ENCODE assay signal across 26 cellular contexts in genomic region chr7:144908943-144909556, GRCh38.
DNase-seq lines count a peak whose midpoint lies in the region; ATAC-seq, FAIRE-seq and TF ChIP-seq lines count a peak whose summit lies in the region.
"Had no signal": no experiment of that assay in that cellular context is flagged by ENCODE, and none has a peak within 500 bp of the region (broad histone marks: within the 10 kb centered on the region; RNA-seq: fewer than 3 reads in every experiment).

No MANE protein-coding gene starts in this region.

- H3K4me2 ChIP-seq in H1 (ENCODE audit: insufficient read depth in 1 of 2, low read depth in 2 of 2, low read length in 2 of 2): no peak overlapping the region

- peak; percentile 31 for ATAC-seq in GM19395 (IDR thresholded peaks at IDR 0.05; ENCODE audit: unreplicated experiment)
- peak; percentile 23 for ATAC-seq in HG03342 (IDR thresholded peaks at IDR 0.05; ENCODE audit: unreplicated experiment)
- no peak for ATAC-seq in GM21423 (IDR thresholded peaks at IDR 0.05; ENCODE audit: unreplicated experiment)
- ATAC-seq: heart left ventricle; left lung; naive thymus-derived CD4-positive, alpha-beta T cell; stimulated activated naive B cell treated with anti-CD40 and anti-IgM and Interleukin-4, amounts not matched to agents 10 μg/mL and 1 μg/mL and 100 μg/mL, for 72 hours had no signal

- H2AFZ ChIP-seq in H1 (ENCODE audit: low read length): peak overlapping the region; percentile 7; the same call in 1 of the 2 replicates

- FAIRE-seq in H1 (lab: Jason Lieb, UNC): no peak
- FAIRE-seq in D721Med (lab: Jason Lieb, UNC): no peak
- FAIRE-seq: GM12891 had no signal

- no peaks in the 10 kb centered on the region for H3K23me2 ChIP-seq in H1 (ENCODE audit: low read depth, low read length)

- no peak overlapping the region for H4K91ac ChIP-seq in H1 (replicated peaks; ENCODE audit: insufficient read length, low read length)

- no peak overlapping the region for H2BK120ac ChIP-seq in H1 (replicated peaks; ENCODE audit: low read depth, low read length)

- no peak overlapping the region for H3K56ac ChIP-seq in H1 (replicated peaks; ENCODE audit: insufficient read length, low read depth, low read length)

- no peak overlapping the region for H3K4me3 ChIP-seq in H1 (ENCODE audit: extremely low read depth in 1 of 4, insufficient read depth in 2 of 4, low read depth in 3 of 4, low read length in 4 of 4)
- H3K4me3 ChIP-seq: heart left ventricle, left lung, suprapubic skin, vagina had no signal

- H3K4me1 ChIP-seq in H1 (replicated peaks in 1 of 4; ENCODE audit: control insufficient read depth in 3 of 4, insufficient read depth in 4 of 4, low read length in 3 of 4): peaks cover 0 to 4% (median under 1%) of the 10 kb centered on the region in 4 experiments; a peak in 2 of 7 replicates
- H3K4me1 ChIP-seq: heart left ventricle, left lung, suprapubic skin, vagina had no signal

- 83% methylated on average over 4 of the region's 4 CpGs; no CpG with 5 or more reads in 1 of the 2 experiments for WGBS in H1 (ENCODE audit: extremely low coverage in 1 of 2, insufficient coverage in 1 of 2, insufficient read length in 1 of 2, insufficient replicate concordance in 2 of 2, low coverage in 1 of 2, low lambda C conversion rate in 2 of 2, missing lambda C conversion rate in 1 of 2), 2 experiments

- no peak overlapping the region for H2BK15ac ChIP-seq in H1 (ENCODE audit: low read length)

- H4K5ac ChIP-seq in H1 (ENCODE audit: insufficient read length, low read depth, low read length): no peak overlapping the region

- DNase-seq in H1 (ENCODE audit: low read depth in 1 of 2, low spot score in 2 of 2) (no peak), retina (peak; percentile 9), OCI-M1 (lab: John Stamatoyannopoulos, UW) (no peak), NCI-H2107 treated with DMSO at 0.1 percent for 48 hours (lab: John Stamatoyannopoulos, UW; ENCODE audit: unreplicated experiment) (no peak), D721Med (ENCODE audit: insufficient read length, low spot score) (no peak)
- DNase-seq: activated CD8-positive, alpha-beta memory T cell treated with anti-CD3 and anti-CD28 coated beads for 24 hours; activated gamma-delta T cell; activated T-cell treated with anti-CD3 and anti-CD28 coated beads, Interleukin-2, amount 50 U/mL, for 1 hour; C1 segment of cervical spinal cord; foreskin fibroblast; GOT3; heart left ventricle; left lung; naive thymus-derived CD4-positive, alpha-beta T cell; NCI-H1092; NCI-H2081 treated with DMSO at 0.1 percent for 48 hours; NCI-H510A; stimulated activated CD4-positive, alpha-beta T cell treated with anti-CD3 and anti-CD28 coated beads, Interleukin-4, amount 100 ng/mL, for 1 hour; stimulated activated naive B cell treated with anti-CD40 and anti-IgM and Interleukin-4, amounts not matched to agents 10 μg/mL and 1 μg/mL and 100 μg/mL, for 72 hours had no signal

- no peak overlapping the region for H2BK5ac ChIP-seq in H1 (ENCODE audit: low read depth, low read length)

- H3K4ac ChIP-seq in H1 (replicated peaks; ENCODE audit: insufficient read length, low read depth, low read length): no peak overlapping the region

- H4K8ac ChIP-seq in H1 (ENCODE audit: extremely low read depth, insufficient read depth, low read length): no peak overlapping the region

- no peak overlapping the region for H3K27ac ChIP-seq in H1 (ENCODE audit: low read depth, low read length)
- H3K27ac ChIP-seq: heart left ventricle, HL-60, left lung, suprapubic skin, vagina had no signal

- H3K79me1 ChIP-seq in H1 (ENCODE audit: low read depth, low read length): no peaks in the 10 kb centered on the region

- H4K20me1 ChIP-seq in H1 (replicated peaks in 1 of 2; ENCODE audit: control insufficient read depth in 1 of 2, insufficient read depth in 2 of 2, low read length in 2 of 2): no peaks in the 10 kb centered on the region

- H2BK20ac ChIP-seq in H1 (ENCODE audit: low read length): no peak overlapping the region

- no peak overlapping the region for H3K18ac ChIP-seq in H1 (ENCODE audit: extremely low read depth, low read length)

- TF ChIP-seq EP300 in H1 (IDR thresholded peaks at IDR 0.05; ENCODE audit: borderline replicate concordance in 1 of 2, low read depth in 2 of 2, low read length in 2 of 2): no peak

- no peak for TF ChIP-seq POLR2A in H1 (IDR thresholded peaks at IDR 0.05; ENCODE audit: control extremely low read depth in 1 of 2, low read depth in 2 of 2, low read length in 2 of 2)

- no peaks in the 10 kb centered on the region for H3K9me3 ChIP-seq in H1 (ENCODE audit: insufficient read depth in 2 of 2, low read depth in 1 of 2, low read length in 1 of 2)
- H3K9me3 ChIP-seq: heart left ventricle, left lung, suprapubic skin, vagina had no signal

- H2AK5ac ChIP-seq in H1 (ENCODE audit: low read depth, low read length): no peak overlapping the region

- CTCF ChIA-PET in H1 (lab: Charles Lee; ENCODE audit: partially characterized antibody): interaction anchor here (0.6 to 1.3 kb wide), 2 partner anchors 17 to 1022 kb away, joined by 3 to 4 read pairs; no protein-coding TSS in a partner anchor

- H3K14ac ChIP-seq in H1 (ENCODE audit: insufficient read length): no peak overlapping the region

- H3K27me3 ChIP-seq in H1 (replicated peaks in 1 of 4; ENCODE audit: control insufficient read depth in 3 of 4, extremely low read depth in 1 of 4, insufficient read depth in 3 of 4, low read length in 3 of 4): no peaks in the 10 kb centered on the region
- H3K27me3 ChIP-seq: left lung, suprapubic skin, vagina had no signal

- POLR2A ChIA-PET in H1 (lab: Charles Lee; ENCODE audit: partially characterized antibody): no interaction called here

- H3K36me3 ChIP-seq in H1 (ENCODE audit: control insufficient read depth in 2 of 4, insufficient read depth in 4 of 4, low read length in 3 of 4): no peaks in the 10 kb centered on the region
- H3K36me3 ChIP-seq: heart left ventricle, left lung, suprapubic skin, vagina had no signal

- no peak for TF ChIP-seq CTCF in H1 (IDR thresholded peaks at IDR 0.05; ENCODE audit: control extremely low read depth in 1 of 3, insufficient read depth in 1 of 3, low read depth in 1 of 3, low read length in 3 of 3)
- TF ChIP-seq CTCF in D721Med (IDR thresholded peaks at IDR 0.05; ENCODE audit: insufficient read depth, missing control alignments): no peak

- H3K23ac ChIP-seq in H1 (ENCODE audit: insufficient read length): no peak overlapping the region

- H3K9ac ChIP-seq in H1 (replicated peaks in 1 of 4; ENCODE audit: extremely low read depth in 1 of 4, low read depth in 3 of 4, low read length in 3 of 4): no peak overlapping the region

- TF ChIP-seq RAD21 in H1 (IDR thresholded peaks at IDR 0.05 in 1 of 2, conservative IDR thresholded peaks at IDR 0.05 in 1 of 2; ENCODE audit: low read depth in 2 of 2, low read length in 2 of 2): no peak

- H2BK12ac ChIP-seq in H1 (ENCODE audit: low read depth, low read length): no peak overlapping the region

- no peaks in the 10 kb centered on the region for H3K79me2 ChIP-seq in H1 (ENCODE audit: control insufficient read depth in 1 of 2, insufficient read depth in 2 of 2, low read length in 2 of 2)

TF ChIP-seq in H1, 55 proteins besides CTCF, POLR2A, EP300 and RAD21:
- TF ChIP-seq BACH1 (IDR thresholded peaks at IDR 0.05; ENCODE audit: low read length) (no peak), JUND (IDR thresholded peaks at IDR 0.05; ENCODE audit: low read length) (no peak), TCF12 (IDR thresholded peaks at IDR 0.05; ENCODE audit: low read depth, low read length) (no peak), CHD1 (IDR thresholded peaks at IDR 0.05; ENCODE audit: low read depth, low read length) (no peak), SIN3A (conservative IDR thresholded peaks at IDR 0.05 in 1 of 2, IDR thresholded peaks at IDR 0.05 in 1 of 2; ENCODE audit: low read depth in 1 of 2, low read length in 2 of 2) (no peak), CREB1 (IDR thresholded peaks at IDR 0.05) (no peak), HDAC2 (IDR thresholded peaks at IDR 0.05; ENCODE audit: borderline replicate concordance in 1 of 2, low read depth in 2 of 2, low read length in 2 of 2) (no peak), GABPA (IDR thresholded peaks at IDR 0.05; ENCODE audit: borderline replicate concordance, insufficient read depth, low read length) (no peak), RBBP5 (IDR thresholded peaks at IDR 0.05; ENCODE audit: borderline replicate concordance, low read depth, low read length) (no peak), BRCA1 (IDR thresholded peaks at IDR 0.05; ENCODE audit: low read depth, low read length) (no peak), TAF7 (optimal IDR thresholded peaks at IDR 0.05; ENCODE audit: borderline replicate concordance, low read depth, low read length) (no peak), SAP30 (IDR thresholded peaks at IDR 0.05; ENCODE audit: insufficient read depth, insufficient replicate concordance, low read length) (no peak), KDM1A (IDR thresholded peaks at IDR 0.05; ENCODE audit: borderline replicate concordance, low read length) (no peak), KDM5A (IDR thresholded peaks at IDR 0.05; ENCODE audit: low read length) (no peak), MAFK (IDR thresholded peaks at IDR 0.05; ENCODE audit: low read depth, low read length) (no peak)
